ENCODE assay signal across 11 cellular contexts in the genomic region with DNA sequence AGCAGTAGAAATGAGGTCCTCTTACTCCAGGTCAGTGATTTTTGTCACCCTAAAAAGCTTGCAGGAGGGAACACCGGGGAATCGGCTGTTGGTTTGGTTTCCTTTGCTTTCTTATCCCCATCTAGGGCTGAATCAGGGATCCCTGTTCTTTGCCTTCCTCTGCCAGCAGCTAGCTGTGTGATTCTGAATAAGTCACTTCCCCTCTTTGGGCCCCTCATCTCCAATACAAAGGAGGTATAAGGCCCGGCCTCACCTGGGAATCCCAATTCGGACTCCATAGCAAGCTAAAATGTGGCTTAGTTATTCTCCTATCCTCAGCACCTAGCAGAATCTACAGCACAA. TPM values are rescaled to one million over a fixed set of nuclear protein-coding genes. Genes with fewer than 3 reads are reported as not detected.
A peak's percentile ranks its signal among the peaks of the same experiment; 100 is the strongest.
DNase-seq lines count a peak whose midpoint lies in the region; ATAC-seq and TF ChIP-seq lines count a peak whose summit lies in the region.
"Had no signal": no experiment of that assay in that cellular context is flagged by ENCODE, and none has a peak within 500 bp of the region (broad histone marks: within the 10 kb centered on the region; RNA-seq: fewer than 3 reads in every experiment).

No MANE protein-coding gene starts in this region.

- no peak for DNase-seq in right atrium auricular region (ENCODE audit: low spot score)
- DNase-seq in right cardiac atrium = no peak
- DNase-seq in activated naive CD8-positive, alpha-beta T cell treated with anti-CD3 and anti-CD28 coated beads, Interleukin-2, amount 50 U/mL, for 24 hours = no peak
- no peak for DNase-seq in naive B cell
- no peak for DNase-seq in uterus
- DNase-seq in HCEC 1CT = no peak
- DNase-seq in activated CD4-positive, alpha-beta T cell treated with anti-CD3 and anti-CD28 coated beads, Interleukin-2, amount 50 U/mL, for 1 hour = no peak
- DNase-seq: C1 segment of cervical spinal cord, T-helper 9 cell had no signal

- WGBS in right cardiac atrium = 87% methylated on average over 4 of the region's 4 CpGs

- H3K27me3 Mint-ChIP-seq in activated naive CD8-positive, alpha-beta T cell treated with anti-CD3 and anti-CD28 coated beads, Interleukin-2, amount 50 U/mL, for 24 hours = no peaks in the 10 kb centered on the region
- peaks cover 0 to 2% (median 0%) of the 10 kb centered on the region in 3 donors for H3K27me3 Mint-ChIP-seq in naive B cell

- H3K9me3 ChIP-seq in right atrium auricular region (no peaks in the 10 kb centered on the region), right cardiac atrium (ENCODE audit: control insufficient read depth, low read length) (no peaks in the 10 kb centered on the region), uterus (no peaks in the 10 kb centered on the region)

- peak overlapping the region; percentile 67 for H3K4me3 Mint-ChIP-seq in activated naive CD8-positive, alpha-beta T cell treated with anti-CD3 and anti-CD28 coated beads, Interleukin-2, amount 50 U/mL, for 24 hours
- peak overlapping the region in 2 of 8 donors; percentile 23 to 70 for H3K4me3 Mint-ChIP-seq in naive B cell

- intact Hi-C loops in right cardiac atrium (cut with DNase I) = no loop called here
- intact Hi-C loops in uterus (cut with DNase I; ENCODE audit: low total_unique reads) = no loop called here

- H3K4me1 Mint-ChIP-seq in activated naive CD8-positive, alpha-beta T cell treated with anti-CD3 and anti-CD28 coated beads, Interleukin-2, amount 50 U/mL, for 24 hours = peaks cover 58% of the 10 kb centered on the region
- peaks cover 51 to 60% (median 56%) of the 10 kb centered on the region in 3 donors for H3K4me1 Mint-ChIP-seq in naive B cell

- no peak for TF ChIP-seq POLR2A in uterus (IDR thresholded peaks at IDR 0.05)

- no peaks in the 10 kb centered on the region for H3K36me3 ChIP-seq in right atrium auricular region
- no peaks in the 10 kb centered on the region for H3K36me3 ChIP-seq in uterus

- H3K36me3 Mint-ChIP-seq in activated naive CD8-positive, alpha-beta T cell treated with anti-CD3 and anti-CD28 coated beads, Interleukin-2, amount 50 U/mL, for 24 hours (ENCODE audit: low read depth) = no peaks in the 10 kb centered on the region
- no peaks in the 10 kb centered on the region for H3K36me3 Mint-ChIP-seq in naive B cell

- H3K27ac ChIP-seq in right atrium auricular region = peak overlapping the region; percentile 88 to 100
- no peak overlapping the region for H3K27ac ChIP-seq in right cardiac atrium (ENCODE audit: low read length)
- H3K27ac ChIP-seq in uterus = peak overlapping the region; percentile 70 to 71

- H3K27me3 ChIP-seq in right atrium auricular region (no peaks in the 10 kb centered on the region), right cardiac atrium (ENCODE audit: control insufficient read depth, insufficient read depth) (no peaks in the 10 kb centered on the region), uterus (no peaks in the 10 kb centered on the region)

- ATAC-seq in right cardiac atrium (no peak), naive B cell (ENCODE audit: low read depth in 2 of 2) (no peak), HG03045 (IDR thresholded peaks at IDR 0.05; ENCODE audit: unreplicated experiment) (no peak)
- no peak for ATAC-seq in activated naive CD8-positive, alpha-beta T cell treated with anti-CD3 and anti-CD28 coated beads, Interleukin-2, amount 50 U/mL, for 24 hours

- H3K4me3 ChIP-seq in right atrium auricular region = no peak overlapping the region
- no peak overlapping the region for H3K4me3 ChIP-seq in right cardiac atrium (ENCODE audit: low read length)
- H3K4me3 ChIP-seq in uterus = no peak overlapping the region

- no peak for TF ChIP-seq CTCF in right atrium auricular region (IDR thresholded peaks at IDR 0.05)
- TF ChIP-seq CTCF in uterus (IDR thresholded peaks at IDR 0.05) = no peak

- H3K9me3 Mint-ChIP-seq in activated naive CD8-positive, alpha-beta T cell treated with anti-CD3 and anti-CD28 coated beads, Interleukin-2, amount 50 U/mL, for 24 hours = no peaks in the 10 kb centered on the region
- H3K9me3 Mint-ChIP-seq in naive B cell = no peaks in the 10 kb centered on the region

- peak overlapping the region; percentile 90 for H3K27ac Mint-ChIP-seq in activated naive CD8-positive, alpha-beta T cell treated with anti-CD3 and anti-CD28 coated beads, Interleukin-2, amount 50 U/mL, for 24 hours
- H3K27ac Mint-ChIP-seq in naive B cell = peak overlapping the region in 4 of 6 donors; percentile 13 to 97 (median 93)

- H3K4me1 ChIP-seq in right atrium auricular region = peaks cover 0 to 60% of the 10 kb centered on the region in 2 donors
- peaks cover 24% of the 10 kb centered on the region for H3K4me1 ChIP-seq in right cardiac atrium (ENCODE audit: control insufficient read depth, insufficient read depth, low read length)
- H3K4me1 ChIP-seq in uterus = peaks cover 0 to 4% of the 10 kb centered on the region in 2 donors

RNA-seq across cellular contexts. Expression of a gene that starts 18.5 kb away (rescaled TPM):
- total RNA-seq in right atrium auricular region (under 1 TPM in 1 of 2 donors, not detected in 1; 0.39 TPM), right cardiac atrium (under 1 TPM in 1 of 4 donors, not detected in 3; 0.31 TPM), uterus (1 to 10 TPM in 2 of 4 donors, not detected in 2; 1.6 TPM)
- polyA plus RNA-seq in right cardiac atrium (0.32 TPM), naive B cell (ENCODE audit: low read depth in 6 of 6) (1 to 10 TPM in 1 of 6 donors, under 1 TPM in 3, not detected in 2; 0.30 to 2.2 (median 0.77) TPM)

RNA-seq across cellular contexts. Expression of a gene that starts 29.6 kb away (rescaled TPM):
- total RNA-seq in right atrium auricular region (100 to 1,000 TPM; 135 TPM), right cardiac atrium (100 to 1,000 TPM; 109 to 155 (median 111) TPM), uterus (100 to 1,000 TPM in 2 of 4 donors, 10 to 100 TPM in 2; 35.1 to 197 (median 84.5) TPM)
- polyA plus RNA-seq in right cardiac atrium (75.0 TPM), naive B cell (ENCODE audit: low read depth in 6 of 6) (10 to 100 TPM in 3 of 6 donors, 1 to 10 TPM in 3; 6.7 to 80.8 (median 15.1) TPM)

RNA-seq across cellular contexts. Expression of a gene that starts 58.1 kb away (rescaled TPM):
- total RNA-seq in right atrium auricular region (not detected), right cardiac atrium (not detected), uterus (not detected)
- polyA plus RNA-seq in right cardiac atrium (not detected), naive B cell (ENCODE audit: low read depth in 6 of 6) (not detected)
- total RNA-seq: kidney epithelial cell had no signal
